Comparison of ENCODE assay signal across 23 cellular contexts in the genomic region with DNA sequence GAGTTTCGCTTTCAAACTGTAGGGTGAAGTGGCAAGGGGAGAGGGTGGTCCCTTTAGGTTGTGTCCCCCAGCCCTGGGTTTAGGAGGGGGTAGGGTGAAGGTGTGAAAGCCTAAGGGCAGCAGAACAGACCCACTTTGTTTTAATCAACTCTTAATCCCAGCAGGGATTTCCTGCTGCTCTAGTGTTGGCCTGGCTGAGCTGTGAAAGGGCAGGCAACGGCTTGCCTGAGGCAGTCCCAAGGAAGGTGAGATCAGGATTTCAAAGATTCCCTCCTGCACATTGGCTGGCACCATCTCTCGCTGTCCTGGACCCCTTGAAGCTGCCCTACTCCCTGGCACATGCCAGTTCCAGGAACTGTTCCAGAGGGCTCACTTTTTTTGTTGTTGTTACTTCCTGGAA.
"Had no signal": no experiment of that assay in that cellular context is flagged by ENCODE, and none has a peak within 500 bp of the region (broad histone marks: within the 10 kb centered on the region; RNA-seq: fewer than 3 reads in every experiment).

No MANE protein-coding gene starts in this region.

- H3K27me3 ChIP-seq: body of pancreas, foreskin keratinocyte, pancreas, right atrium auricular region, spleen, testis had no signal

- H3K4me1 ChIP-seq: body of pancreas, foreskin keratinocyte, pancreas, psoas muscle, right atrium auricular region, spleen, testis, uterus had no signal

- DNase-seq: activated CD4-positive, alpha-beta memory T cell treated with anti-CD3 and anti-CD28 coated beads for 36 hours; activated CD4-positive, alpha-beta T cell treated with anti-CD3 and anti-CD28 coated beads for 4 hours; activated CD4-positive, CD25-positive, alpha-beta regulatory T cell; activated effector memory CD4-positive, alpha-beta T cell treated with anti-CD3 and anti-CD28 coated beads, Interleukin-2, amount 50 U/mL, for 16 hours; activated naive CD4-positive, alpha-beta T cell treated with anti-CD3 and anti-CD28 coated beads, Interleukin-2, amount 10 ng/mL, durations not matched to agents 7 days and 5 days; activated naive CD8-positive, alpha-beta T cell treated with anti-CD3 and anti-CD28 coated beads, Interleukin-2, amount 50 U/mL, for 24 hours; body of pancreas; caudate nucleus; effector CD4-positive, alpha-beta T cell; left ventricle myocardium superior; pancreas; psoas muscle; spleen; stimulated activated CD4-positive, alpha-beta T cell treated with anti-CD3 and anti-CD28 coated beads, Interleukin-4, amount 100 ng/mL, for 1 hour; stimulated activated naive CD4-positive, alpha-beta T cell; T1000; testis; trophoblast cell; uterus had no signal

- H3K36me3 ChIP-seq: pancreas, right atrium auricular region, spleen, uterus had no signal

- H3K4me3 Mint-ChIP-seq: activated CD4-positive, alpha-beta memory T cell treated with anti-CD3 and anti-CD28 coated beads for 36 hours; activated naive CD4-positive, alpha-beta T cell treated with anti-CD3 and anti-CD28 coated beads, Interleukin-2, amount 10 ng/mL, durations not matched to agents 7 days and 5 days; activated naive CD8-positive, alpha-beta T cell treated with anti-CD3 and anti-CD28 coated beads, Interleukin-2, amount 50 U/mL, for 24 hours; dendritic cell treated with granulocyte-macrophage colony-stimulating factor and Interleukin-4, amounts not matched to agents 40 ng/mL and 50 ng/mL, for 4 days; natural killer cell treated with Interleukin-12 subunit alpha and Interleukin-12 subunit beta and Interleukin-15 and Interleukin-18, amount 100 ng/mL, for 72 hours had no signal

- H3K4me1 Mint-ChIP-seq: activated naive CD4-positive, alpha-beta T cell treated with anti-CD3 and anti-CD28 coated beads, Interleukin-2, amount 10 ng/mL, durations not matched to agents 7 days and 5 days; activated naive CD8-positive, alpha-beta T cell treated with anti-CD3 and anti-CD28 coated beads, Interleukin-2, amount 50 U/mL, for 24 hours had no signal

- H3K36me3 Mint-ChIP-seq: activated CD4-positive, alpha-beta memory T cell treated with anti-CD3 and anti-CD28 coated beads for 36 hours; activated naive CD4-positive, alpha-beta T cell treated with anti-CD3 and anti-CD28 coated beads, Interleukin-2, amount 10 ng/mL, durations not matched to agents 7 days and 5 days had no signal

- H3K9me3 ChIP-seq: pancreas, psoas muscle, testis, uterus had no signal

- ATAC-seq: activated naive CD8-positive, alpha-beta T cell treated with anti-CD3 and anti-CD28 coated beads, Interleukin-2, amount 50 U/mL, for 24 hours; body of pancreas; foreskin keratinocyte; left ventricle myocardium superior; natural killer cell treated with Interleukin-12 subunit alpha and Interleukin-12 subunit beta and Interleukin-15 and Interleukin-18, amount 100 ng/mL, for 72 hours; pancreas; psoas muscle had no signal

- H3K9me3 Mint-ChIP-seq: activated naive CD4-positive, alpha-beta T cell treated with anti-CD3 and anti-CD28 coated beads, Interleukin-2, amount 10 ng/mL, durations not matched to agents 7 days and 5 days had no signal

- H3K27ac Mint-ChIP-seq: activated CD4-positive, alpha-beta memory T cell treated with anti-CD3 and anti-CD28 coated beads for 36 hours; activated naive CD4-positive, alpha-beta T cell treated with anti-CD3 and anti-CD28 coated beads, Interleukin-2, amount 10 ng/mL, durations not matched to agents 7 days and 5 days; activated naive CD8-positive, alpha-beta T cell treated with anti-CD3 and anti-CD28 coated beads, Interleukin-2, amount 50 U/mL, for 24 hours; dendritic cell treated with granulocyte-macrophage colony-stimulating factor and Interleukin-4, amounts not matched to agents 40 ng/mL and 50 ng/mL, for 4 days; natural killer cell treated with Interleukin-12 subunit alpha and Interleukin-12 subunit beta and Interleukin-15 and Interleukin-18, amount 100 ng/mL, for 72 hours had no signal

- H3K4me3 ChIP-seq: body of pancreas, pancreas, psoas muscle, right atrium auricular region, spleen, testis, uterus had no signal

- H3K27me3 Mint-ChIP-seq: activated CD4-positive, alpha-beta memory T cell treated with anti-CD3 and anti-CD28 coated beads for 36 hours; dendritic cell treated with granulocyte-macrophage colony-stimulating factor and Interleukin-4, amounts not matched to agents 40 ng/mL and 50 ng/mL, for 4 days had no signal

- H3K27ac ChIP-seq: body of pancreas, foreskin keratinocyte, pancreas, psoas muscle, right atrium auricular region, spleen, testis, uterus had no signal
